Comparison of ENCODE assay signal across 21 cellular contexts in genomic region chr1:240099748-240100147, GRCh38. TPM values are rescaled to one million over a fixed set of nuclear protein-coding genes. Genes with fewer than 3 reads are reported as not detected.
DNase-seq lines count a peak whose midpoint lies in the region; TF ChIP-seq lines count a peak whose summit lies in the region.
"Had no signal": no experiment of that assay in that cellular context is flagged by ENCODE, and none has a peak within 500 bp of the region (broad histone marks: within the 10 kb centered on the region; RNA-seq: fewer than 3 reads in every experiment).

No MANE protein-coding gene starts in this region.

- H3K27me3 ChIP-seq in iPS-20b (ENCODE audit: insufficient read depth, low read length) (0 out of 2 replicates have a peak, but pooled peaks cover under 1% of the 10 kb centered on the region), skeletal muscle satellite cell (ENCODE audit: control insufficient read depth, insufficient read depth, low read length) (no peaks in the 10 kb centered on the region), Peyer's patch (no peaks in the 10 kb centered on the region)

- CTCF ChIA-PET in HEK293 (lab: Yijun Ruan, JAX), result interaction anchor here (1.8 to 4.0 kb wide), 2 partner anchors 12 to 50 kb away, joined by 3 to 18 read pairs; no protein-coding TSS in a partner anchor

- no peak for TF ChIP-seq POLR2A in Peyer's patch (IDR thresholded peaks at IDR 0.05)

- H3K27ac ChIP-seq in HEK293 (ENCODE audit: extremely low read depth, low read depth, low read length), result no peak overlapping the region
- H3K27ac ChIP-seq in iPS-20b (ENCODE audit: low read length), result no peak overlapping the region
- no peak overlapping the region for H3K27ac ChIP-seq in Peyer's patch
- H3K27ac ChIP-seq: neural progenitor cell had no signal

- POLR2A ChIA-PET in HEK293 (lab: Yijun Ruan, JAX), result interaction anchor here (0.7 to 2.3 kb wide), 3 partner anchors 8 to 398 kb away, joined by 3 to 11 read pairs (median 3); partner anchors contain the start of gene FMN2

- H3K4me3 ChIP-seq in HEK293 (ENCODE audit: low read depth, low read length), result no peak overlapping the region
- H3K4me3 ChIP-seq in WI38 (ENCODE audit: low read depth, low read length), result peak overlapping the region; percentile 14; the same call in 1 of the 2 replicates
- no peak overlapping the region for H3K4me3 ChIP-seq in iPS-20b (ENCODE audit: low read length)
- H3K4me3 ChIP-seq in skeletal muscle satellite cell (ENCODE audit: low read length), result no peak overlapping the region
- no peak overlapping the region for H3K4me3 ChIP-seq in Peyer's patch
- H3K4me3 ChIP-seq: neural progenitor cell, tibial nerve had no signal

- no peaks in the 10 kb centered on the region for H3K9me3 ChIP-seq in HEK293 (ENCODE audit: control insufficient read depth, insufficient read depth, low read depth, low read length)
- no peaks in the 10 kb centered on the region for H3K9me3 ChIP-seq in iPS-20b (ENCODE audit: insufficient read depth, low read depth, low read length)
- no peaks in the 10 kb centered on the region for H3K9me3 ChIP-seq in skeletal muscle satellite cell (replicated peaks; ENCODE audit: low read length)
- no peaks in the 10 kb centered on the region for H3K9me3 ChIP-seq in Peyer's patch
- H3K9me3 ChIP-seq: tibial nerve had no signal

- no peaks in the 10 kb centered on the region for H3K36me3 ChIP-seq in HEK293 (ENCODE audit: control insufficient read depth in 2 of 2, insufficient read depth in 1 of 2, low read length in 2 of 2)
- H3K36me3 ChIP-seq in iPS-20b (ENCODE audit: insufficient read depth, low read depth, low read length), result no peaks in the 10 kb centered on the region
- no peaks in the 10 kb centered on the region for H3K36me3 ChIP-seq in skeletal muscle satellite cell (ENCODE audit: insufficient read depth, low read length)
- no peaks in the 10 kb centered on the region for H3K36me3 ChIP-seq in Peyer's patch
- H3K36me3 ChIP-seq: neural progenitor cell, tibial nerve had no signal

- no peak for DNase-seq in NCI-H510A (lab: John Stamatoyannopoulos, UW)
- no peak for DNase-seq in Peyer's patch
- DNase-seq in iPS-NIHi7 (ENCODE audit: extremely low spot score), result no peak
- no peak for DNase-seq in NCI-H526 treated with DMSO at 0.1 percent for 48 hours (lab: John Stamatoyannopoulos, UW)
- DNase-seq: activated CD4-positive, alpha-beta memory T cell treated with anti-CD3 and anti-CD28 coated beads for 36 hours; activated CD4-positive, CD25-positive, alpha-beta regulatory T cell; activated gamma-delta T cell; CD4-positive, alpha-beta memory T cell; hippocampal formation; NCI-H1048; NCI-H2029 treated with DMSO at 0.1 percent for 48 hours; stimulated activated CD4-positive, alpha-beta T cell treated with anti-CD3 and anti-CD28 coated beads, Interleukin-12 subunit alpha, Interleukin-12 subunit beta, amount 100 ng/mL, for 4 hours; stimulated activated CD4-positive, alpha-beta T cell treated with anti-CD3 and anti-CD28 coated beads, Interleukin-4, amount 100 ng/mL, for 4 hours; stimulated activated naive CD8-positive, alpha-beta T cell treated with anti-CD3 and anti-CD28 coated beads, Interleukin-15, Interleukin-2, amounts not matched to agents 100 U/mL and 50 U/mL, for 24 hours had no signal

- peak overlapping the region; percentile 41; the same call in 1 of the 2 replicates for H3K9ac ChIP-seq in iPS-20b (ENCODE audit: low read depth, low read length)
- peak overlapping the region; percentile 23 for H3K9ac ChIP-seq in skeletal muscle satellite cell (ENCODE audit: low read depth, low read length)
- H3K9ac ChIP-seq: neural progenitor cell had no signal

- peaks cover 14% of the 10 kb centered on the region for H3K4me1 ChIP-seq in HEK293 (ENCODE audit: control insufficient read depth, insufficient read depth, low read length)
- peaks cover 13% of the 10 kb centered on the region for H3K4me1 ChIP-seq in iPS-20b (ENCODE audit: insufficient read depth, low read length)
- H3K4me1 ChIP-seq in skeletal muscle satellite cell (ENCODE audit: control insufficient read depth, insufficient read depth, low read length), result peaks cover 45% of the 10 kb centered on the region
- no peaks in the 10 kb centered on the region for H3K4me1 ChIP-seq in Peyer's patch
- H3K4me1 ChIP-seq: neural progenitor cell had no signal

- TF ChIP-seq CTCF in HEK293 (tag by site-specific recombination; IDR thresholded peaks at IDR 0.05) (no peak), WI38 (IDR thresholded peaks at IDR 0.05; ENCODE audit: low read depth, low read length) (no peak), Peyer's patch (IDR thresholded peaks at IDR 0.05) (no peak)

- peak overlapping the region; percentile 55 for H3K4me2 ChIP-seq in skeletal muscle satellite cell (ENCODE audit: low read length)
- H3K4me2 ChIP-seq: neural progenitor cell had no signal

TF ChIP-seq in HEK293, 187 proteins besides CTCF, POLR2A, EP300 and RAD21:
- no peak for TF ChIP-seq ZNF610 (tag by site-specific recombination; IDR thresholded peaks at IDR 0.05; ENCODE audit: borderline replicate concordance)
- no peak for TF ChIP-seq ZNF266 (tag by site-specific recombination; IDR thresholded peaks at IDR 0.05; ENCODE audit: low read depth)
- no peak for TF ChIP-seq ZNF843 (tag by site-specific recombination; IDR thresholded peaks at IDR 0.05)
- 0 out of 2 replicates have a peak, but pooled peaks have one; percentile 15 for TF ChIP-seq ZNF366 (tag by site-specific recombination; conservative IDR thresholded peaks at IDR 0.05)
- peak; percentile 89 for TF ChIP-seq ZBTB17 (tag by site-specific recombination; IDR thresholded peaks at IDR 0.05)
- no peak for TF ChIP-seq ZNF184 (tag by site-specific recombination; IDR thresholded peaks at IDR 0.05)

RNA-seq across cellular contexts. Expression of gene FMN2, which starts 8.1 kb away (rescaled TPM):
- total RNA-seq in skeletal muscle satellite cell (2012; rRNA removed), result 22.7 and 40.3 TPM in 2 replicates
- total RNA-seq in Peyer's patch, result 1 to 10 TPM in 2 of 4 donors, under 1 TPM in 2; 0.54 to 5.1 (median 1.2) TPM
- total RNA-seq: activated CD4-positive, alpha-beta memory T cell treated with anti-CD3 and anti-CD28 coated beads for 36 hours; CD4-positive, alpha-beta memory T cell; mononuclear cell had no signal
